ENCODE assay signal across 10 cellular contexts in genomic region chr13:48194392-48194754, GRCh38. TPM values are rescaled to one million over a fixed set of nuclear protein-coding genes. Genes with fewer than 3 reads are reported as not detected.
A peak's percentile ranks its signal among the peaks of the same experiment; 100 is the strongest.
DNase-seq lines count a peak whose midpoint lies in the region; ATAC-seq and TF ChIP-seq lines count a peak whose summit lies in the region.
"Had no signal": no experiment of that assay in that cellular context is flagged by ENCODE, and none has a peak within 500 bp of the region (broad histone marks: within the 10 kb centered on the region; RNA-seq: fewer than 3 reads in every experiment).

No MANE protein-coding gene starts in this region.

- H3K4me3 ChIP-seq in colonic mucosa = no peak overlapping the region
- H3K4me3 ChIP-seq: SK-N-MC had no signal

- H3K4me3 Mint-ChIP-seq in stimulated activated naive CD8-positive, alpha-beta T cell treated with anti-CD3 and anti-CD28 coated beads, Interleukin-15, amount 100 ng/mL, for 72 hours = peak overlapping the region; percentile 58 to 84

- no peak overlapping the region for H3K9ac ChIP-seq in colonic mucosa (ENCODE audit: low read depth in 2 of 2, low read length in 2 of 2)

- H3K27me3 ChIP-seq in colonic mucosa = no peaks in the 10 kb centered on the region

- no peaks in the 10 kb centered on the region for H3K36me3 ChIP-seq in colonic mucosa

- H3K9me3 ChIP-seq in colonic mucosa = no peaks in the 10 kb centered on the region

- no peaks in the 10 kb centered on the region for H3K27me3 Mint-ChIP-seq in stimulated activated naive CD8-positive, alpha-beta T cell treated with anti-CD3 and anti-CD28 coated beads, Interleukin-15, amount 100 ng/mL, for 72 hours

- peak overlapping the region; percentile 87 to 97 for H3K27ac Mint-ChIP-seq in stimulated activated naive CD8-positive, alpha-beta T cell treated with anti-CD3 and anti-CD28 coated beads, Interleukin-15, amount 100 ng/mL, for 72 hours
- H3K27ac Mint-ChIP-seq: activated T-helper 2 cell treated with anti-CD3 and anti-CD28 coated beads, Interferon-gamma antibody, Interleukin-2, Interleukin-4, amounts not matched to agents 10 μg/mL and 5 μg/mL and 100 μg/mL, durations not matched to agents 14 hours and 24 hours and 36 hours had no signal

- no peaks in the 10 kb centered on the region for H3K4me1 ChIP-seq in colonic mucosa

- ATAC-seq in stimulated activated naive CD8-positive, alpha-beta T cell treated with anti-CD3 and anti-CD28 coated beads, Interleukin-15, amount 100 ng/mL, for 72 hours = peak; percentile 88
- ATAC-seq in stimulated activated naive CD8-positive, alpha-beta T cell treated with anti-CD3 and anti-CD28 coated beads, Interleukin-15, Interleukin-2, amounts not matched to agents 100 U/mL and 50 U/mL, for 24 hours = no peak
- peak; percentile 73 for ATAC-seq in HG03342 (IDR thresholded peaks at IDR 0.05; ENCODE audit: unreplicated experiment)

- peaks cover 49% of the 10 kb centered on the region for H3K4me1 Mint-ChIP-seq in stimulated activated naive CD8-positive, alpha-beta T cell treated with anti-CD3 and anti-CD28 coated beads, Interleukin-15, amount 100 ng/mL, for 72 hours

- TF ChIP-seq CTCF in colonic mucosa (IDR thresholded peaks at IDR 0.05) = no peak

- no peaks in the 10 kb centered on the region for H3K9me3 Mint-ChIP-seq in stimulated activated naive CD8-positive, alpha-beta T cell treated with anti-CD3 and anti-CD28 coated beads, Interleukin-15, amount 100 ng/mL, for 72 hours

- no peak for DNase-seq in stimulated activated naive CD8-positive, alpha-beta T cell treated with anti-CD3 and anti-CD28 coated beads, Interleukin-15, amount 100 ng/mL, for 72 hours
- no peak for DNase-seq in stimulated activated naive CD8-positive, alpha-beta T cell treated with anti-CD3 and anti-CD28 coated beads, Interleukin-15, Interleukin-2, amounts not matched to agents 100 U/mL and 50 U/mL, for 24 hours
- DNase-seq in astrocyte of the hippocampus (ENCODE audit: low read depth, low spot score) (peak; percentile 4), NCI-H2029 (lab: John Stamatoyannopoulos, UW) (no peak), T1000 (lab: John Stamatoyannopoulos, UW) (no peak), colonic mucosa (no peak), NCI-H1092 treated with DMSO at 0.1 percent for 48 hours (lab: John Stamatoyannopoulos, UW) (no peak)

- intact Hi-C loops in colonic mucosa (cut with DNase I) = no loop called here

- H3K27ac ChIP-seq in colonic mucosa = no peak overlapping the region
- H3K27ac ChIP-seq: SK-N-MC had no signal

RNA-seq across cellular contexts. Expression of gene ITM2B, which starts 38.6 kb away (rescaled TPM):
- total RNA-seq in colonic mucosa = 100 to 1,000 TPM; 257 to 456 TPM
